Comparison of ENCODE assay signal across 8 cellular contexts in genomic region chr7:123557631-123558505, GRCh38. TPM values are rescaled to one million over a fixed set of nuclear protein-coding genes. Genes with fewer than 3 reads are reported as not detected.
A peak's percentile ranks its signal among the peaks of the same experiment; 100 is the strongest.
DNase-seq lines count a peak whose midpoint lies in the region; ATAC-seq, FAIRE-seq and TF ChIP-seq lines count a peak whose summit lies in the region.

Gene NDUFA5 (minus strand): TSS chr7:123557818. CDS start chr7:123557795, 23 bp downstream.

- H3K27ac ChIP-seq in right atrium auricular region, result peak within 1 kb of the TSS; percentile 92 to 93
- H3K27ac ChIP-seq in psoas muscle, result peak within 1 kb of the TSS; percentile 96

- H3K4me1 ChIP-seq in right atrium auricular region (peaks cover 0 to 38% of the 10 kb centered on the region in 2 donors), psoas muscle (peaks cover 38% of the 10 kb centered on the region)

- H3K9me3 ChIP-seq in right atrium auricular region (no peaks in the 10 kb centered on the region), psoas muscle (no peaks in the 10 kb centered on the region)

- ATAC-seq in GM18505 (IDR thresholded peaks at IDR 0.05; ENCODE audit: unreplicated experiment) (peak; percentile 98), HG02970 (IDR thresholded peaks at IDR 0.05; ENCODE audit: low FRiP score, unreplicated experiment) (peak; percentile 99), psoas muscle (peak; percentile 99)

- 2 to 3% (median 3%) methylated on average over 34 of the region's 34 CpGs for WGBS in psoas muscle, 3 donors

- H3K4me3 ChIP-seq in right atrium auricular region, result peak within 1 kb of the TSS; percentile 80 to 88
- peak within 1 kb of the TSS; percentile 96 for H3K4me3 ChIP-seq in psoas muscle

- TF ChIP-seq CTCF in right atrium auricular region (IDR thresholded peaks at IDR 0.05), result no peak
- no peak for TF ChIP-seq CTCF in psoas muscle (IDR thresholded peaks at IDR 0.05)

- no peaks in the 10 kb centered on the region for H3K27me3 ChIP-seq in right atrium auricular region
- H3K27me3 ChIP-seq in psoas muscle (ENCODE audit: insufficient read depth in 3 of 3, low read length in 2 of 3), result no peaks in the 10 kb centered on the region

- peak; percentile 80 for TF ChIP-seq POLR2A in GM18505 (IDR thresholded peaks at IDR 0.05; ENCODE audit: borderline replicate concordance, extremely low read depth, insufficient read depth, insufficient read length)

- FAIRE-seq in urothelium cell line (lab: Jason Lieb, UNC), result no peak

- DNase-seq in NCI-H187 treated with DMSO at 0.1 percent for 48 hours (lab: John Stamatoyannopoulos, UW), result peak; percentile 99
- peak; percentile 48 to 99 (median 96) for DNase-seq in anterior cingulate cortex (lab: John Stamatoyannopoulos, UW)
- DNase-seq in right atrium auricular region (ENCODE audit: low spot score), result peak; percentile 98
- DNase-seq in psoas muscle, result peak; percentile 96 to 97
- peak; percentile 86 for DNase-seq in urothelium cell line (ENCODE audit: low spot score)

- H3K36me3 ChIP-seq in right atrium auricular region, result no peaks in the 10 kb centered on the region
- peaks cover 0 to 29% of the 10 kb centered on the region in 2 donors for H3K36me3 ChIP-seq in psoas muscle (ENCODE audit: insufficient read depth in 1 of 2, low read depth in 1 of 2)

- intact Hi-C loops in T-helper 2 cell treated with Interferon-gamma antibody and Interleukin-4, amounts not matched to agents 100 ng/mL and 5 ng/mL, for 36 hours (cut with micrococcal nuclease), result loop anchor here (1.0 to 2.0 kb wide), 4 partner anchors 23 to 1371 kb away; partner anchors contain the start of genes POT1 and WASL
- intact Hi-C loops in psoas muscle (cut with DNase I), result no loop called here

RNA-seq across cellular contexts. Expression of gene NDUFA5, which starts in this region (rescaled TPM):
- total RNA-seq in T-helper 2 cell treated with Interferon-gamma antibody and Interleukin-4, amounts not matched to agents 100 ng/mL and 5 ng/mL, for 36 hours, result 46.8 and 48.4 TPM in 2 replicates
- total RNA-seq in right atrium auricular region (100 to 1,000 TPM; 110 to 227 TPM), psoas muscle (100 to 1,000 TPM; 139 to 211 (median 173) TPM)
- 100 to 1,000 TPM in 2 of 3 donors, 10 to 100 TPM in 1; 99.2 to 234 (median 192) TPM for polyA plus RNA-seq in psoas muscle

Comparison
In these comparisons a context has a peak if more than half of its experiments do, and no peak if none do; other contexts are left out.
1. Peak in every context shown above with its lines: DNase-seq, ATAC-seq, H3K4me3 ChIP-seq and H3K27ac ChIP-seq.